In genomic region chr14:106663805-106664410, GRCh38 we compare ENCODE assay signal across 7 cellular contexts.
DNase-seq lines count a peak whose midpoint lies in the region; ATAC-seq and TF ChIP-seq lines count a peak whose summit lies in the region.
"Not testable (repeated sequence)": the region's sequence is repeated elsewhere in the genome, so short reads cannot be mapped to it uniquely, and the experiment has no call there.

No MANE protein-coding gene starts in this region.

- not testable (repeated sequence) for H3K9ac ChIP-seq in OCI-LY1 (ENCODE audit: low read length)

- H3K9me2 ChIP-seq in OCI-LY1 (ENCODE audit: low read depth, low read length) = not testable (repeated sequence)

- ATAC-seq in HG02759 (IDR thresholded peaks at IDR 0.05; ENCODE audit: unreplicated experiment) = peak; percentile 64
- ATAC-seq in activated naive CD8-positive, alpha-beta T cell treated with anti-CD3 and anti-CD28 coated beads, Interleukin-2, amount 10 ng/mL, durations not matched to agents 7 days and 5 days (ENCODE audit: low read depth); right cardiac atrium: not testable (repeated sequence)

- H3K9me3 Mint-ChIP-seq in activated naive CD8-positive, alpha-beta T cell treated with anti-CD3 and anti-CD28 coated beads, Interleukin-2, amount 10 ng/mL, durations not matched to agents 7 days and 5 days = not testable (repeated sequence)

- H3K79me2 ChIP-seq in OCI-LY1 (ENCODE audit: insufficient read depth, low read length) = not testable (repeated sequence)

- DNase-seq in GM12865 (ENCODE audit: low read depth) (peak; percentile 72), right cardiac atrium (peak in 2 of 3 donors; percentile 46 to 61)
- peak; percentile 37 to 42 for DNase-seq in activated CD4-positive, alpha-beta T cell treated with anti-CD3 and anti-CD28 coated beads, Interleukin-2, amount 50 U/mL, for 4 hours
- peak; percentile 76 for DNase-seq in activated naive CD8-positive, alpha-beta T cell treated with anti-CD3 and anti-CD28 coated beads, Interleukin-2, amount 10 ng/mL, durations not matched to agents 7 days and 5 days
- DNase-seq in stimulated activated CD4-positive, alpha-beta T cell treated with anti-CD3 and anti-CD28 coated beads, Interleukin-15, amount 100 ng/mL, for 48 hours (ENCODE audit: low read depth in 2 of 2) = peak; percentile 61 to 75

- H4K20me1 ChIP-seq in OCI-LY1 (ENCODE audit: insufficient read depth, low read length) = not testable (repeated sequence)

- H3K27me3 Mint-ChIP-seq in activated naive CD8-positive, alpha-beta T cell treated with anti-CD3 and anti-CD28 coated beads, Interleukin-2, amount 10 ng/mL, durations not matched to agents 7 days and 5 days = peaks cover 45% of the 10 kb centered on the region

- TF ChIP-seq CTCF in GM12865 (IDR thresholded peaks at IDR 0.05; ENCODE audit: insufficient read depth, low read depth, low read length, missing control alignments) = peak; percentile 85
- TF ChIP-seq CTCF in OCI-LY1 (IDR thresholded peaks at IDR 0.05; ENCODE audit: low read length) = peak; percentile 100

- not testable (repeated sequence) for H3K4me1 Mint-ChIP-seq in activated naive CD8-positive, alpha-beta T cell treated with anti-CD3 and anti-CD28 coated beads, Interleukin-2, amount 10 ng/mL, durations not matched to agents 7 days and 5 days

- H3K27ac Mint-ChIP-seq in activated naive CD8-positive, alpha-beta T cell treated with anti-CD3 and anti-CD28 coated beads, Interleukin-2, amount 10 ng/mL, durations not matched to agents 7 days and 5 days = not testable (repeated sequence)

- not testable (repeated sequence) for H3K36me3 Mint-ChIP-seq in activated naive CD8-positive, alpha-beta T cell treated with anti-CD3 and anti-CD28 coated beads, Interleukin-2, amount 10 ng/mL, durations not matched to agents 7 days and 5 days

- not testable (repeated sequence) for H3K4me1 ChIP-seq in OCI-LY1 (ENCODE audit: insufficient read depth, low read length, severe bottlenecking); right cardiac atrium (ENCODE audit: control insufficient read depth, insufficient read depth, low read length)

- peaks cover 17% of the 10 kb centered on the region for H3F3A ChIP-seq in OCI-LY1 (ENCODE audit: insufficient read depth, low read length)

- H3K27me3 ChIP-seq in OCI-LY1 (ENCODE audit: insufficient read depth, low read length); right cardiac atrium (ENCODE audit: control insufficient read depth, insufficient read depth): not testable (repeated sequence)

- H3K27ac ChIP-seq in OCI-LY1 (ENCODE audit: low read depth, low read length, poor library complexity, severe bottlenecking); right cardiac atrium (ENCODE audit: low read length): not testable (repeated sequence)

- 50% methylated on average over 17 of the region's 19 CpGs for WGBS in right cardiac atrium

- intact Hi-C loops in right cardiac atrium (cut with DNase I) = not testable (repeated sequence)

- not testable (repeated sequence) for H3K4me3 Mint-ChIP-seq in activated naive CD8-positive, alpha-beta T cell treated with anti-CD3 and anti-CD28 coated beads, Interleukin-2, amount 10 ng/mL, durations not matched to agents 7 days and 5 days

- not testable (repeated sequence) for H2AFZ ChIP-seq in OCI-LY1 (ENCODE audit: low read length)

- not testable (repeated sequence) for H3K4me3 ChIP-seq in GM12865 (ENCODE audit: low read depth, low read length); OCI-LY1 (ENCODE audit: low read depth, low read length, poor library complexity, severe bottlenecking); right cardiac atrium (ENCODE audit: low read length)

- H3K36me3 ChIP-seq in OCI-LY1 (ENCODE audit: insufficient read depth, low read length) = not testable (repeated sequence)

- not testable (repeated sequence) for H3K4me2 ChIP-seq in OCI-LY1 (ENCODE audit: low read length)

- peaks cover 25% of the 10 kb centered on the region for H3K9me3 ChIP-seq in OCI-LY1 (ENCODE audit: low read length)
- not testable (repeated sequence) for H3K9me3 ChIP-seq in right cardiac atrium (ENCODE audit: control insufficient read depth, low read length)

- POLR2A ChIA-PET in activated naive CD8-positive, alpha-beta T cell treated with anti-CD3 and anti-CD28 coated beads, Interleukin-2, amount 10 ng/mL, durations not matched to agents 7 days and 5 days (lab: Charles Lee) = not testable (repeated sequence)
